ENCODE assay signal across 8 cellular contexts in the genomic region with DNA sequence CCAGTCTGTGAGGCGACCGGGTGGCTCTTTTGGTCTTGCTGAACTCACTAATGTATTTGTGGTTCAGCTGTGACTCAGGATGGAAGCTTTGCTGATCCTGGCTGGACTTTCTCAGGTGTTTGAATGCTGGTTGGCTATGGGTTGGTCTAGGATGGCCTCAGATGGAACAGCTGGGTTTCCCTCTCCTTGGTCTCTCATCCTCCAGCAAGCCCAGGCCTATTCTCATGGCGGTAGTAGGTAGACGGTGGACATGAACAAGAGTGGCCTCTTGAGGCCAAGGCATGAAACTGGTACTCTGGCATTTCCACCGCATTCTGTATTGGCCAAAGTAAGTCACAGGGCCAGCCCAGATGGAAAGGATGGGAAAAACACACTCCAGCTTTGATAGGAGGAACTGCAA. TPM values are rescaled to one million over a fixed set of nuclear protein-coding genes. Genes with fewer than 3 reads are reported as not detected.
A peak's percentile ranks its signal among the peaks of the same experiment; 100 is the strongest.
DNase-seq lines count a peak whose midpoint lies in the region; ATAC-seq and TF ChIP-seq lines count a peak whose summit lies in the region.

No MANE protein-coding gene starts in this region.

- peaks cover 65% of the 10 kb centered on the region for H3K36me3 Mint-ChIP-seq in CD8-positive, alpha-beta T cell

- DNase-seq in CD8-positive, alpha-beta T cell: no peak
- DNase-seq in HuH-7.5 (ENCODE audit: low spot score) (peak; percentile 35), left ventricle myocardium inferior (no peak), skeletal muscle cell (ENCODE audit: low read depth) (peak; percentile 32), cortex of kidney (lab: John Stamatoyannopoulos, UW) (no peak), NCI-H1048 (lab: John Stamatoyannopoulos, UW) (no peak)

- intact Hi-C loops in CD8-positive, alpha-beta T cell (cut with DNase I, micrococcal nuclease): loop anchor here (1.0 to 10.0 kb wide), 2 partner anchors 118 to 1221 kb away; no protein-coding TSS in a partner anchor
- intact Hi-C loops in left ventricle myocardium inferior (cut with micrococcal nuclease): loop anchor here (5.0 kb wide), 1 partner anchor 118 kb away; no protein-coding TSS in a partner anchor

- no peaks in the 10 kb centered on the region for H3K9me3 Mint-ChIP-seq in CD8-positive, alpha-beta T cell

- peak overlapping the region; percentile 53 for H3K27ac Mint-ChIP-seq in CD8-positive, alpha-beta T cell

- no peak for TF ChIP-seq CTCF in CD8-positive, alpha-beta T cell (IDR thresholded peaks at IDR 0.05)
- TF ChIP-seq CTCF in VCaP (conservative IDR thresholded peaks at IDR 0.05) (peak; percentile 72), left ventricle myocardium inferior (IDR thresholded peaks at IDR 0.05; ENCODE audit: borderline replicate concordance) (peak; percentile 62)

- no peaks in the 10 kb centered on the region for H3K9me3 ChIP-seq in CD8-positive, alpha-beta T cell (ENCODE audit: low read length)
- no peaks in the 10 kb centered on the region for H3K9me3 ChIP-seq in left ventricle myocardium inferior (replicated peaks)

- no peak overlapping the region for H3K4me3 Mint-ChIP-seq in CD8-positive, alpha-beta T cell

- POLR2A ChIA-PET in CD8-positive, alpha-beta T cell (lab: Charles Lee): interaction anchor here (1.1 kb wide), 1 partner anchor 43 kb away, joined by 3 read pairs; the partner anchor contains the start of gene TCP11L2

- no peaks in the 10 kb centered on the region for H3K27me3 ChIP-seq in CD8-positive, alpha-beta T cell (ENCODE audit: insufficient read depth, low read length)
- no peaks in the 10 kb centered on the region for H3K27me3 ChIP-seq in left ventricle myocardium inferior (ENCODE audit: low read depth)

- no peak overlapping the region for H3K4me3 ChIP-seq in CD8-positive, alpha-beta T cell (ENCODE audit: low read depth, low read length)
- no peak overlapping the region for H3K4me3 ChIP-seq in left ventricle myocardium inferior
- H3K4me3 ChIP-seq in skeletal muscle cell (ENCODE audit: low read depth, low read length): no peak overlapping the region

- no peaks in the 10 kb centered on the region for H3K4me1 Mint-ChIP-seq in CD8-positive, alpha-beta T cell (ENCODE audit: low read depth)

- peaks cover 26% of the 10 kb centered on the region for H3K36me3 ChIP-seq in CD8-positive, alpha-beta T cell (ENCODE audit: insufficient read depth, low read length)
- H3K36me3 ChIP-seq in left ventricle myocardium inferior: peaks cover 50% of the 10 kb centered on the region

- H3K27ac ChIP-seq in CD8-positive, alpha-beta T cell (ENCODE audit: low read depth, low read length): no peak overlapping the region
- H3K27ac ChIP-seq in VCaP (no peak overlapping the region), left ventricle myocardium inferior (replicated peaks) (peak overlapping the region; percentile 87)

- CTCF ChIA-PET in CD8-positive, alpha-beta T cell (lab: Charles Lee): interaction anchor here (1.1 to 1.9 kb wide), 7 partner anchors 10 to 121 kb away, joined by 3 to 9 read pairs (median 5); partner anchors contain the start of gene POLR3B

- no peaks in the 10 kb centered on the region for H3K4me1 ChIP-seq in CD8-positive, alpha-beta T cell (ENCODE audit: insufficient read depth, low read length)
- H3K4me1 ChIP-seq in left ventricle myocardium inferior: peaks cover 50% of the 10 kb centered on the region

- ATAC-seq in CD8-positive, alpha-beta T cell: peak; percentile 38
- ATAC-seq in HG03135 (IDR thresholded peaks at IDR 0.05; ENCODE audit: unreplicated experiment): no peak

- no peaks in the 10 kb centered on the region for H3K27me3 Mint-ChIP-seq in CD8-positive, alpha-beta T cell (ENCODE audit: low read depth)

RNA-seq across cellular contexts. Expression of gene POLR3B, which starts 11.8 kb away (rescaled TPM):
- 1 to 10 TPM; 2.5 to 2.6 TPM for total RNA-seq in CD8-positive, alpha-beta T cell
- total RNA-seq in left ventricle myocardium inferior: 8.5 TPM

RNA-seq across cellular contexts. Expression of gene TCP11L2, which starts 43.2 kb away (rescaled TPM):
- 100 to 1,000 TPM; 130 to 133 TPM for total RNA-seq in CD8-positive, alpha-beta T cell
- total RNA-seq in left ventricle myocardium inferior: 126 TPM

Comparison
In these comparisons a context has a peak if more than half of its experiments do, and no peak if none do; other contexts are left out.
1. DNase-seq: peak in HuH-7.5 (single experiment) and skeletal muscle cell (single experiment); none in CD8-positive, alpha-beta T cell (0 of 7), left ventricle myocardium inferior (single experiment), cortex of kidney (single experiment) and NCI-H1048 (single experiment).